In the genomic region with DNA sequence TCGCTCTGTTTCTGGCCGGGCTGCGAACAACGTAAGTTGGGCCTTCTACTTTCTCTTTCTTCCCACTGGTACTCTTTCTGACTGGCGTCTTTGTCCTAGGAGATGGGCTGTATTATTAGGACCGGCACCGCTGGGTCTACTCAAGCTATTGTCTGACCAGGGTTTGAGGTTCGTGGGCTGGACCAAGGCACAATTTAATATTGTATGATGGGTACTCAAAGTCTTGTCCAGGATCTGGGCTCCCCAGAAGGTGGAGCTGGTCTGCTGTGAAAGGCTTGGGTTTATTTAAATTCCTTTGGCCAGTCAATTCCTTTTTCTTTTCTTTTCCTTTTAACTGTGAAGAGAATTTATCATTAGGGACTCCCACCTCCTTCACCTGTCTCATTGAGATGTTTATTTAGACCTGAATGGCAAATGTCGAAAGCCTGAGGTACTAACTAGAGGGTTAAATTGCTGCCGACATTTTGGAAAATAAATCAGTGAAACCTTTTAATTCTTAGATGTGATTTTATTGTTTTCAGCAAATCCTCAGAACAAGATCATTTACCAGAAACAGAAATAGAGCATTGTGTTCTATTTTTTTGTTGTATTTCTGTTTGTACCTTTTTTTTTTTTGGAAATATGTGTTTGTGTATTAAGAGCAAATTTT, we compare ENCODE assay signal across 7 cellular contexts. TPM values are rescaled to one million over a fixed set of nuclear protein-coding genes. Genes with fewer than 3 reads are reported as not detected.
DNase-seq lines count a peak whose midpoint lies in the region; ATAC-seq and TF ChIP-seq lines count a peak whose summit lies in the region.

No MANE protein-coding gene starts in this region.

- no peaks in the 10 kb centered on the region for H3K9me3 Mint-ChIP-seq in GM23338

- H3K79me2 ChIP-seq in GM23338 (replicated peaks; ENCODE audit: insufficient read depth): peaks cover 17% of the 10 kb centered on the region

- H3K4me1 ChIP-seq in GM23338 (ENCODE audit: insufficient read depth): peaks cover 13% of the 10 kb centered on the region; the same call in 1 of the 2 replicates

- peak overlapping the region; percentile 79 for H3K4me2 ChIP-seq in GM23338

- peak overlapping the region; percentile 92 for H3K4me3 Mint-ChIP-seq in GM23338

- H3K27ac ChIP-seq in GM23338 (ENCODE audit: low read depth): peak overlapping the region; percentile 64; the same call in 1 of the 2 replicates

- H3K4me3 ChIP-seq in GM23338 (peak overlapping the region; percentile 66), astrocyte of the cerebellum (ENCODE audit: low read depth, low read length) (peak overlapping the region; percentile 69)

- ATAC-seq in GM23338 (peak; percentile 6; the same call in 2 of the 3 replicates), sciatic nerve (peak; percentile 69)

- H3K36me3 Mint-ChIP-seq in GM23338 (ENCODE audit: low read depth): no peaks in the 10 kb centered on the region; the same call in 2 of the 3 replicates

- in situ Hi-C loops in G401 (cut with HindIII; ENCODE audit: low sequenced_read_pairs): no loop called here
- in situ Hi-C loops in astrocyte of the cerebellum (cut with HindIII; ENCODE audit: low sequenced_read_pairs): no loop called here

- DNase-seq in G401 (ENCODE audit: low spot score) (peak; percentile 88), GM23338 (ENCODE audit: low spot score) (no peak), NCI-H1417 (lab: John Stamatoyannopoulos, UW) (peak in 2 of 3 experiments; percentile 67 to 98), astrocyte of the cerebellum (ENCODE audit: low read depth) (peak; percentile 49), hippocampal formation (lab: John Stamatoyannopoulos, UW) (peak; percentile 63 to 74), sciatic nerve (ENCODE audit: low spot score) (no peak), AML-193 (lab: John Stamatoyannopoulos, UW) (no peak)

- H3K4me1 Mint-ChIP-seq in GM23338: peaks cover 14% of the 10 kb centered on the region

- TF ChIP-seq CTCF in GM23338 (conservative IDR thresholded peaks at IDR 0.05; ENCODE audit: low read depth in 2 of 2) (peak; percentile 25 to 31; a peak in 2 of 4 replicates), astrocyte of the cerebellum (IDR thresholded peaks at IDR 0.05; ENCODE audit: low read depth, low read length, missing control alignments) (peak; percentile 70)

- H2AFZ ChIP-seq in GM23338: peak overlapping the region; percentile 88

- intact Hi-C loops in sciatic nerve (cut with DNase I): no loop called here

- H3K27me3 Mint-ChIP-seq in GM23338 (ENCODE audit: insufficient read depth, low read depth, poor library complexity): peaks cover 5% of the 10 kb centered on the region

- H3K27me3 ChIP-seq in GM23338 (ENCODE audit: insufficient read depth): no peaks in the 10 kb centered on the region

- no peaks in the 10 kb centered on the region for H3F3A ChIP-seq in GM23338 (replicated peaks; ENCODE audit: low read depth)

- no peaks in the 10 kb centered on the region for H3K9me2 ChIP-seq in GM23338 (ENCODE audit: insufficient read depth)

- no peaks in the 10 kb centered on the region for H3K36me3 ChIP-seq in GM23338 (ENCODE audit: insufficient read depth)

- H4K20me1 ChIP-seq in GM23338 (replicated peaks; ENCODE audit: insufficient read depth): no peaks in the 10 kb centered on the region

- H3K27ac Mint-ChIP-seq in GM23338: peak overlapping the region; percentile 96

TF ChIP-seq in GM23338, 12 proteins besides CTCF, POLR2A, EP300 and RAD21 (continues in another document):
- TF ChIP-seq POLR2AphosphoS5 (IDR thresholded peaks at IDR 0.05; ENCODE audit: low read depth): no peak
- no peak for TF ChIP-seq NANOG (IDR thresholded peaks at IDR 0.05; ENCODE audit: borderline replicate concordance)
- no peak for TF ChIP-seq REST (IDR thresholded peaks at IDR 0.05; ENCODE audit: unreplicated experiment)
- no peak for TF ChIP-seq EZH2 (IDR thresholded peaks at IDR 0.05; ENCODE audit: low read depth, unreplicated experiment)
- TF ChIP-seq EZH2phosphoT487 (IDR thresholded peaks at IDR 0.05; ENCODE audit: unreplicated experiment): no peak
- no peak for TF ChIP-seq ZNF331 (CRISPR knock-in tag; IDR thresholded peaks at IDR 0.05; ENCODE audit: low read depth)
- TF ChIP-seq JUNB (IDR thresholded peaks at IDR 0.05; ENCODE audit: unreplicated experiment): no peak
- TF ChIP-seq STAT1 (IDR thresholded peaks at IDR 0.05; ENCODE audit: unreplicated experiment): no peak
- no peak for TF ChIP-seq CREB1 (CRISPR knock-in tag; IDR thresholded peaks at IDR 0.05; ENCODE audit: low read depth)
- TF ChIP-seq, protein P1, sequence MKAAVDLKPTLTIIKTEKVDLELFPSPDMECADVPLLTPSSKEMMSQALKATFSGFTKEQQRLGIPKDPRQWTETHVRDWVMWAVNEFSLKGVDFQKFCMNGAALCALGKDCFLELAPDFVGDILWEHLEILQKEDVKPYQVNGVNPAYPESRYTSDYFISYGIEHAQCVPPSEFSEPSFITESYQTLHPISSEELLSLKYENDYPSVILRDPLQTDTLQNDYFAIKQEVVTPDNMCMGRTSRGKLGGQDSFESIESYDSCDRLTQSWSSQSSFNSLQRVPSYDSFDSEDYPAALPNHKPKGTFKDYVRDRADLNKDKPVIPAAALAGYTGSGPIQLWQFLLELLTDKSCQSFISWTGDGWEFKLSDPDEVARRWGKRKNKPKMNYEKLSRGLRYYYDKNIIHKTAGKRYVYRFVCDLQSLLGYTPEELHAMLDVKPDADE (IDR thresholded peaks at IDR 0.05): no peak

RNA-seq across cellular contexts. Expression of gene LRRC49, which starts 0.4 kb away (rescaled TPM):
- 9.3 and 15.3 TPM in 2 replicates for total RNA-seq in G401 (2014; rRNA removed; shearing (Covaris generic))
- total RNA-seq in GM23338 (2014; rRNA removed; shearing (Covaris generic)): 13.3 and 14.6 TPM in 2 replicates
- 6.9 and 8.5 TPM in 2 replicates for polyA plus RNA-seq in GM23338 (2016; fragmentation: Nextera tagmentation; extraction: Ambion mirVana)
- total RNA-seq in sciatic nerve: 11.5 TPM

RNA-seq across cellular contexts. Expression of gene THAP10, which starts 0.8 kb away (rescaled TPM):
- 6.8 and 7.8 TPM in 2 replicates for total RNA-seq in G401 (2014; rRNA removed; shearing (Covaris generic))
- 5.5 and 5.7 TPM in 2 replicates for total RNA-seq in GM23338 (2014; rRNA removed; shearing (Covaris generic))
- polyA plus RNA-seq in GM23338 (2016; fragmentation: Nextera tagmentation; extraction: Ambion mirVana): 4.5 and 8.2 TPM in 2 replicates
- total RNA-seq in sciatic nerve: 3.4 TPM

RNA-seq across cellular contexts. Expression of gene LARP6, which starts 39.1 kb away (rescaled TPM):
- 84.9 and 97.7 TPM in 2 replicates for total RNA-seq in G401 (2014; rRNA removed; shearing (Covaris generic))
- total RNA-seq in GM23338 (2014; rRNA removed; shearing (Covaris generic)): 19.7 and 22.4 TPM in 2 replicates
- polyA plus RNA-seq in GM23338 (2016; fragmentation: Nextera tagmentation; extraction: Ambion mirVana): 18.0 and 20.0 TPM in 2 replicates
- 40.7 TPM for total RNA-seq in sciatic nerve

Comparison
In these comparisons a context has a peak if more than half of its experiments do, and no peak if none do; other contexts are left out.
1. DNase-seq: peak in G401 (single experiment), NCI-H1417 (2 of 3), astrocyte of the cerebellum (single experiment) and hippocampal formation (2 of 2); none in GM23338 (single experiment), sciatic nerve (single experiment) and AML-193 (0 of 2).